In genomic region chr14:35353409-35354172, GRCh38 we compare ENCODE assay signal across 1 cellular context.
TF ChIP-seq lines count a peak whose summit lies in the region.

No MANE protein-coding gene starts in this region.

TF ChIP-seq in HepG2, 621 proteins besides CTCF, POLR2A, EP300 and RAD21 (continued from another document and continues in another):
- TF ChIP-seq ZNF512 (CRISPR knock-in tag; IDR thresholded peaks at IDR 0.05): no peak
- TF ChIP-seq, protein P1, sequence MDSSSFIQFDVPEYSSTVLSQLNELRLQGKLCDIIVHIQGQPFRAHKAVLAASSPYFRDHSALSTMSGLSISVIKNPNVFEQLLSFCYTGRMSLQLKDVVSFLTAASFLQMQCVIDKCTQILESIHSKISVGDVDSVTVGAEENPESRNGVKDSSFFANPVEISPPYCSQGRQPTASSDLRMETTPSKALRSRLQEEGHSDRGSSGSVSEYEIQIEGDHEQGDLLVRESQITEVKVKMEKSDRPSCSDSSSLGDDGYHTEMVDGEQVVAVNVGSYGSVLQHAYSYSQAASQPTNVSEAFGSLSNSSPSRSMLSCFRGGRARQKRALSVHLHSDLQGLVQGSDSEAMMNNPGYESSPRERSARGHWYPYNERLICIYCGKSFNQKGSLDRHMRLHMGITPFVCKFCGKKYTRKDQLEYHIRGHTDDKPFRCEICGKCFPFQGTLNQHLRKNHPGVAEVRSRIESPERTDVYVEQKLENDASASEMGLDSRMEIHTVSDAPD (CRISPR knock-in tag; IDR thresholded peaks at IDR 0.05): peak; percentile 80; the same call in 1 of the 2 replicates
- peak; percentile 56; the same call in 1 of the 2 replicates for TF ChIP-seq DPF2 (CRISPR knock-in tag; IDR thresholded peaks at IDR 0.05; ENCODE audit: borderline replicate concordance, low read depth)
- no peak; the same call in 1 of the 2 replicates for TF ChIP-seq FOXJ3 (CRISPR knock-in tag; IDR thresholded peaks at IDR 0.05; ENCODE audit: borderline replicate concordance)
- TF ChIP-seq FOXK1 (CRISPR knock-in tag; IDR thresholded peaks at IDR 0.05; ENCODE audit: borderline replicate concordance, low read depth): peak; percentile 67; the same call in 1 of the 2 replicates
- peak; percentile 53; the same call in 1 of the 2 replicates for TF ChIP-seq DMAP1 (CRISPR knock-in tag; IDR thresholded peaks at IDR 0.05)
- 0 out of 2 replicates have a peak, but pooled peaks have one; percentile 25 for TF ChIP-seq E2F5 (CRISPR knock-in tag; conservative IDR thresholded peaks at IDR 0.05)
- TF ChIP-seq EEA1 (CRISPR knock-in tag; IDR thresholded peaks at IDR 0.05; ENCODE audit: borderline replicate concordance): no peak
- no peak for TF ChIP-seq ZNF772 (CRISPR knock-in tag; IDR thresholded peaks at IDR 0.05)
- no peak for TF ChIP-seq RBAK (CRISPR knock-in tag; IDR thresholded peaks at IDR 0.05)
- TF ChIP-seq ZNF775 (CRISPR knock-in tag; IDR thresholded peaks at IDR 0.05; ENCODE audit: borderline replicate concordance): 0 out of 2 replicates have a peak, but pooled peaks have one; percentile 63
- TF ChIP-seq SIX1 (CRISPR knock-in tag; IDR thresholded peaks at IDR 0.05; ENCODE audit: borderline replicate concordance): no peak
- TF ChIP-seq, protein P2, sequence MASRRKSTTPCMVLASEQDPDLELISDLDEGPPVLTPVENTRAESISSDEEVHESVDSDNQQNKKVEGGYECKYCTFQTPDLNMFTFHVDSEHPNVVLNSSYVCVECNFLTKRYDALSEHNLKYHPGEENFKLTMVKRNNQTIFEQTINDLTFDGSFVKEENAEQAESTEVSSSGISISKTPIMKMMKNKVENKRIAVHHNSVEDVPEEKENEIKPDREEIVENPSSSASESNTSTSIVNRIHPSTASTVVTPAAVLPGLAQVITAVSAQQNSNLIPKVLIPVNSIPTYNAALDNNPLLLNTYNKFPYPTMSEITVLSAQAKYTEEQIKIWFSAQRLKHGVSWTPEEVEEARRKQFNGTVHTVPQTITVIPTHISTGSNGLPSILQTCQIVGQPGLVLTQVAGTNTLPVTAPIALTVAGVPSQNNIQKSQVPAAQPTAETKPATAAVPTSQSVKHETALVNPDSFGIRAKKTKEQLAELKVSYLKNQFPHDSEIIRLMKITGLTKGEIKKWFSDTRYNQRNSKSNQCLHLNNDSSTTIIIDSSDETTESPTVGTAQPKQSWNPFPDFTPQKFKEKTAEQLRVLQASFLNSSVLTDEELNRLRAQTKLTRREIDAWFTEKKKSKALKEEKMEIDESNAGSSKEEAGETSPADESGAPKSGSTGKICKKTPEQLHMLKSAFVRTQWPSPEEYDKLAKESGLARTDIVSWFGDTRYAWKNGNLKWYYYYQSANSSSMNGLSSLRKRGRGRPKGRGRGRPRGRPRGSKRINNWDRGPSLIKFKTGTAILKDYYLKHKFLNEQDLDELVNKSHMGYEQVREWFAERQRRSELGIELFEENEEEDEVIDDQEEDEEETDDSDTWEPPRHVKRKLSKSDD (CRISPR knock-in tag; IDR thresholded peaks at IDR 0.05; ENCODE audit: low read depth): no peak
- no peak for TF ChIP-seq RBM39 (IDR thresholded peaks at IDR 0.05; ENCODE audit: low read depth, low read length, poor library complexity, severe bottlenecking)
- TF ChIP-seq RBM22 (optimal IDR thresholded peaks at IDR 0.05; ENCODE audit: low read length): no peak
- TF ChIP-seq, protein P3, sequence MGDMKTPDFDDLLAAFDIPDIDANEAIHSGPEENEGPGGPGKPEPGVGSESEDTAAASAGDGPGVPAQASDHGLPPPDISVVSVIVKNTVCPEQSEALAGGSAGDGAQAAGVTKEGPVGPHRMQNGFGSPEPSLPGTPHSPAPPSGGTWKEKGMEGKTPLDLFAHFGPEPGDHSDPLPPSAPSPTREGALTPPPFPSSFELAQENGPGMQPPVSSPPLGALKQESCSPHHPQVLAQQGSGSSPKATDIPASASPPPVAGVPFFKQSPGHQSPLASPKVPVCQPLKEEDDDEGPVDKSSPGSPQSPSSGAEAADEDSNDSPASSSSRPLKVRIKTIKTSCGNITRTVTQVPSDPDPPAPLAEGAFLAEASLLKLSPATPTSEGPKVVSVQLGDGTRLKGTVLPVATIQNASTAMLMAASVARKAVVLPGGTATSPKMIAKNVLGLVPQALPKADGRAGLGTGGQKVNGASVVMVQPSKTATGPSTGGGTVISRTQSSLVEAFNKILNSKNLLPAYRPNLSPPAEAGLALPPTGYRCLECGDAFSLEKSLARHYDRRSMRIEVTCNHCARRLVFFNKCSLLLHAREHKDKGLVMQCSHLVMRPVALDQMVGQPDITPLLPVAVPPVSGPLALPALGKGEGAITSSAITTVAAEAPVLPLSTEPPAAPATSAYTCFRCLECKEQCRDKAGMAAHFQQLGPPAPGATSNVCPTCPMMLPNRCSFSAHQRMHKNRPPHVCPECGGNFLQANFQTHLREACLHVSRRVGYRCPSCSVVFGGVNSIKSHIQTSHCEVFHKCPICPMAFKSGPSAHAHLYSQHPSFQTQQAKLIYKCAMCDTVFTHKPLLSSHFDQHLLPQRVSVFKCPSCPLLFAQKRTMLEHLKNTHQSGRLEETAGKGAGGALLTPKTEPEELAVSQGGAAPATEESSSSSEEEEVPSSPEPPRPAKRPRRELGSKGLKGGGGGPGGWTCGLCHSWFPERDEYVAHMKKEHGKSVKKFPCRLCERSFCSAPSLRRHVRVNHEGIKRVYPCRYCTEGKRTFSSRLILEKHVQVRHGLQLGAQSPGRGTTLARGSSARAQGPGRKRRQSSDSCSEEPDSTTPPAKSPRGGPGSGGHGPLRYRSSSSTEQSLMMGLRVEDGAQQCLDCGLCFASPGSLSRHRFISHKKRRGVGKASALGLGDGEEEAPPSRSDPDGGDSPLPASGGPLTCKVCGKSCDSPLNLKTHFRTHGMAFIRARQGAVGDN (CRISPR knock-in tag; IDR thresholded peaks at IDR 0.05): no peak; the same call in none of the 2 replicates
- TF ChIP-seq SOX13 (IDR thresholded peaks at IDR 0.05): no peak
- peak in 1 of 2 experiments; percentile 81; a peak in 2 of 4 replicates for TF ChIP-seq SOX13 (CRISPR knock-in tag; conservative IDR thresholded peaks at IDR 0.05 in 1 of 2, IDR thresholded peaks at IDR 0.05 in 1 of 2)
- TF ChIP-seq, protein P4, sequence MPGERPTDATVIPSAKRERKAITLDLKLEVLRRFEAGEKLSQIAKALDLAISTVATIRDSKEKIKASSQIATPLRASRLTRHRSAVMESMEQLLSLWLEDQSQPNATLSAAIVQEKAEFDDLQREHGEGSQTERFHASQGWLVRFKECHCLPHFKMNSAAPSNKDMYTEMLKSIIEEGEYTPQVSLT (CRISPR knock-in tag; IDR thresholded peaks at IDR 0.05; ENCODE audit: borderline replicate concordance, low read depth): no peak
- no peak for TF ChIP-seq ZNF773 (CRISPR knock-in tag; IDR thresholded peaks at IDR 0.05; ENCODE audit: borderline replicate concordance)
- TF ChIP-seq BCL6 (CRISPR knock-in tag; IDR thresholded peaks at IDR 0.05): peak; percentile 66
- TF ChIP-seq TRIM24 (CRISPR knock-in tag; IDR thresholded peaks at IDR 0.05): no peak
- peak; percentile 83 for TF ChIP-seq TEAD3 (CRISPR knock-in tag; optimal IDR thresholded peaks at IDR 0.05; ENCODE audit: borderline replicate concordance)
- no peak for TF ChIP-seq EED (CRISPR knock-in tag; IDR thresholded peaks at IDR 0.05)
- TF ChIP-seq YY1 (IDR thresholded peaks at IDR 0.05; ENCODE audit: insufficient read depth, insufficient replicate concordance, low read depth, low read length): no peak
- TF ChIP-seq, protein P5, sequence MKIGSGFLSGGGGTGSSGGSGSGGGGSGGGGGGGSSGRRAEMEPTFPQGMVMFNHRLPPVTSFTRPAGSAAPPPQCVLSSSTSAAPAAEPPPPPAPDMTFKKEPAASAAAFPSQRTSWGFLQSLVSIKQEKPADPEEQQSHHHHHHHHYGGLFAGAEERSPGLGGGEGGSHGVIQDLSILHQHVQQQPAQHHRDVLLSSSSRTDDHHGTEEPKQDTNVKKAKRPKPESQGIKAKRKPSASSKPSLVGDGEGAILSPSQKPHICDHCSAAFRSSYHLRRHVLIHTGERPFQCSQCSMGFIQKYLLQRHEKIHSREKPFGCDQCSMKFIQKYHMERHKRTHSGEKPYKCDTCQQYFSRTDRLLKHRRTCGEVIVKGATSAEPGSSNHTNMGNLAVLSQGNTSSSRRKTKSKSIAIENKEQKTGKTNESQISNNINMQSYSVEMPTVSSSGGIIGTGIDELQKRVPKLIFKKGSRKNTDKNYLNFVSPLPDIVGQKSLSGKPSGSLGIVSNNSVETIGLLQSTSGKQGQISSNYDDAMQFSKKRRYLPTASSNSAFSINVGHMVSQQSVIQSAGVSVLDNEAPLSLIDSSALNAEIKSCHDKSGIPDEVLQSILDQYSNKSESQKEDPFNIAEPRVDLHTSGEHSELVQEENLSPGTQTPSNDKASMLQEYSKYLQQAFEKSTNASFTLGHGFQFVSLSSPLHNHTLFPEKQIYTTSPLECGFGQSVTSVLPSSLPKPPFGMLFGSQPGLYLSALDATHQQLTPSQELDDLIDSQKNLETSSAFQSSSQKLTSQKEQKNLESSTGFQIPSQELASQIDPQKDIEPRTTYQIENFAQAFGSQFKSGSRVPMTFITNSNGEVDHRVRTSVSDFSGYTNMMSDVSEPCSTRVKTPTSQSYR (CRISPR knock-in tag; IDR thresholded peaks at IDR 0.05; ENCODE audit: borderline replicate concordance): no peak
- peak; percentile 76; the same call in 1 of the 2 replicates for TF ChIP-seq ETV5 (CRISPR knock-in tag; IDR thresholded peaks at IDR 0.05; ENCODE audit: borderline replicate concordance)
- no peak for TF ChIP-seq TAF15 (IDR thresholded peaks at IDR 0.05; ENCODE audit: low read depth, low read length, poor library complexity, severe bottlenecking)
- TF ChIP-seq TBX2 (CRISPR knock-in tag; IDR thresholded peaks at IDR 0.05; ENCODE audit: borderline replicate concordance): peak; percentile 23; the same call in 1 of the 2 replicates
- TF ChIP-seq RORA (CRISPR knock-in tag; IDR thresholded peaks at IDR 0.05): no peak
- TF ChIP-seq ZSCAN21 (CRISPR knock-in tag; IDR thresholded peaks at IDR 0.05; ENCODE audit: borderline replicate concordance): no peak
- no peak for TF ChIP-seq MED8 (CRISPR knock-in tag; IDR thresholded peaks at IDR 0.05; ENCODE audit: insufficient replicate concordance)
- TF ChIP-seq FOSL1 (CRISPR knock-in tag; IDR thresholded peaks at IDR 0.05; ENCODE audit: borderline replicate concordance): no peak
- TF ChIP-seq, protein P6, sequence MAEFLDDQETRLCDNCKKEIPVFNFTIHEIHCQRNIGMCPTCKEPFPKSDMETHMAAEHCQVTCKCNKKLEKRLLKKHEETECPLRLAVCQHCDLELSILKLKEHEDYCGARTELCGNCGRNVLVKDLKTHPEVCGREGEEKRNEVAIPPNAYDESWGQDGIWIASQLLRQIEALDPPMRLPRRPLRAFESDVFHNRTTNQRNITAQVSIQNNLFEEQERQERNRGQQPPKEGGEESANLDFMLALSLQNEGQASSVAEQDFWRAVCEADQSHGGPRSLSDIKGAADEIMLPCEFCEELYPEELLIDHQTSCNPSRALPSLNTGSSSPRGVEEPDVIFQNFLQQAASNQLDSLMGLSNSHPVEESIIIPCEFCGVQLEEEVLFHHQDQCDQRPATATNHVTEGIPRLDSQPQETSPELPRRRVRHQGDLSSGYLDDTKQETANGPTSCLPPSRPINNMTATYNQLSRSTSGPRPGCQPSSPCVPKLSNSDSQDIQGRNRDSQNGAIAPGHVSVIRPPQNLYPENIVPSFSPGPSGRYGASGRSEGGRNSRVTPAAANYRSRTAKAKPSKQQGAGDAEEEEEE (CRISPR knock-in tag; IDR thresholded peaks at IDR 0.05; ENCODE audit: borderline replicate concordance): no peak
- TF ChIP-seq JARID2 (CRISPR knock-in tag; IDR thresholded peaks at IDR 0.05; ENCODE audit: insufficient replicate concordance): no peak
- no peak for TF ChIP-seq AKNA (CRISPR knock-in tag; IDR thresholded peaks at IDR 0.05; ENCODE audit: borderline replicate concordance)
- TF ChIP-seq KLF15 (CRISPR knock-in tag; IDR thresholded peaks at IDR 0.05; ENCODE audit: borderline replicate concordance): no peak
